ENCODE assay signal across 9 cellular contexts in the genomic region with DNA sequence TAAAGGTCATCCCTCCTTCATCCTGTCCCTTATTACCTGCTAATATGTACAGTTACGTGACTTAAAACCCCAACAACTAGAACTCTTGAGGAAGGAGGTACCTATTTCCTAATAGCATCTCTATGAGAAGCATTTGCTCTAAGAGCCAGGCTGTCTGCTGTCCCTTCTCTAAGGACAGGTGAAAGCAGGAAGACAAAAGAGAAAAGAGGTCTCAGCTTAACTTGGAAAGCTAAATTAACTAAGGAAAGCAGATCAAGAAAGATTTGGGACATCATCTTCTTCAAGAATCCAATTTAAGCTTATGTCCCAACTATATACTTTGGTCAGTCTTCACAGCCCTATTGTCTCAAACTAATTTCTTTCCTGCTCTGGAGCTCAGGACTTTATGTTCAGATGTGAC. TPM values are rescaled to one million over a fixed set of nuclear protein-coding genes. Genes with fewer than 3 reads are reported as not detected.
DNase-seq lines count a peak whose midpoint lies in the region; ATAC-seq, FAIRE-seq and TF ChIP-seq lines count a peak whose summit lies in the region.
"Had no signal": no experiment of that assay in that cellular context is flagged by ENCODE, and none has a peak within 500 bp of the region (broad histone marks: within the 10 kb centered on the region; RNA-seq: fewer than 3 reads in every experiment).

No MANE protein-coding gene starts in this region.

- in situ Hi-C loops in HAP-1 (cut with MboI; ENCODE audit: low sequenced_read_pairs): no loop called here

- H3K4me1 ChIP-seq in HAP-1 (peaks cover 28% of the 10 kb centered on the region), small intestine (ENCODE audit: control insufficient read depth in 2 of 2, insufficient read depth in 1 of 2, low read depth in 1 of 2, low read length in 1 of 2) (peaks cover 3 to 10% of the 10 kb centered on the region in 2 donors)

- no peak for ATAC-seq in HG03571 (IDR thresholded peaks at IDR 0.05; ENCODE audit: unreplicated experiment)

- no peaks in the 10 kb centered on the region for H3K27me3 ChIP-seq in HAP-1 (ENCODE audit: low read depth)
- no peaks in the 10 kb centered on the region for H3K27me3 ChIP-seq in small intestine (ENCODE audit: control insufficient read depth in 2 of 2, insufficient read depth in 2 of 2, low read length in 2 of 2)

- 13 to 38% (median 33%) methylated on average over 1 of the region's 1 CpG for WGBS in small intestine, 3 donors

- no peak overlapping the region for H3K27ac ChIP-seq in small intestine (ENCODE audit: low read depth in 1 of 2, low read length in 1 of 2)

- FAIRE-seq in small intestine (lab: Jason Lieb, UNC): no peak

- no peak for TF ChIP-seq CTCF in WI38 (IDR thresholded peaks at IDR 0.05; ENCODE audit: low read depth, low read length)
- TF ChIP-seq CTCF in foreskin fibroblast (IDR thresholded peaks at IDR 0.05; ENCODE audit: low read depth, low read length): no peak
- TF ChIP-seq CTCF in GM20000 (IDR thresholded peaks at IDR 0.05; ENCODE audit: extremely low read depth, missing control alignments): no peak

- DNase-seq in HAP-1 (ENCODE audit: low spot score in 2 of 2) (no peak), foreskin fibroblast (no peak), small intestine (peak; percentile 8), Ammon's horn (ENCODE audit: low spot score) (no peak), UCSD-AML1 (lab: John Stamatoyannopoulos, UW; ENCODE audit: unreplicated experiment) (no peak), GM20000 (ENCODE audit: low spot score) (no peak)
- DNase-seq: NCI-H2081 had no signal

- peak overlapping the region; percentile 62 for H3K4me3 ChIP-seq in HAP-1
- H3K4me3 ChIP-seq in WI38 (ENCODE audit: low read depth, low read length): peak overlapping the region; percentile 87
- H3K4me3 ChIP-seq in foreskin fibroblast (ENCODE audit: low read depth in 1 of 2, low read length in 2 of 2): peak overlapping the region; percentile 68 to 90
- peak overlapping the region in 1 of 2 donors; percentile 95 for H3K4me3 ChIP-seq in small intestine (ENCODE audit: low read depth in 1 of 2, low read length in 2 of 2)

- no peaks in the 10 kb centered on the region for H3K9me3 ChIP-seq in HAP-1
- no peaks in the 10 kb centered on the region for H3K9me3 ChIP-seq in small intestine (ENCODE audit: control insufficient read depth, low read depth)

- no peaks in the 10 kb centered on the region for H3K36me3 ChIP-seq in HAP-1 (replicated peaks)
- no peaks in the 10 kb centered on the region for H3K36me3 ChIP-seq in small intestine (ENCODE audit: control insufficient read depth in 2 of 2, insufficient read depth in 2 of 2, low read length in 2 of 2)

RNA-seq across cellular contexts. Expression of a gene that starts 2.9 kb away (rescaled TPM):
- polyA plus RNA-seq in small intestine: 10 to 100 TPM; 15.1 to 23.0 (median 21.3) TPM
